1 cellular context compared by ENCODE assay signal in genomic region chr14:92039720-92040430, GRCh38.
A peak's percentile ranks its signal among the peaks of the same experiment; 100 is the strongest.
TF ChIP-seq lines count a peak whose summit lies in the region.

Gene TRIP11 (minus strand): TSS chr14:92040059. CDS start chr14:92039685, 374 bp downstream.

TF ChIP-seq in HepG2, 621 proteins besides CTCF, POLR2A, EP300 and RAD21 (continued from another document):
- TF ChIP-seq ZBTB4 (CRISPR knock-in tag; IDR thresholded peaks at IDR 0.05; ENCODE audit: borderline replicate concordance) (peak; percentile 92; the same call in 1 of the 2 replicates), ZNF142 (CRISPR knock-in tag; IDR thresholded peaks at IDR 0.05) (peak; percentile 45; the same call in 1 of the 2 replicates), ZFP36 (IDR thresholded peaks at IDR 0.05; ENCODE audit: borderline replicate concordance, low read depth, low read length, partially characterized antibody) (no peak), ZNF260 (CRISPR knock-in tag; IDR thresholded peaks at IDR 0.05; ENCODE audit: borderline replicate concordance, low read depth) (no peak), BRD4 (CRISPR knock-in tag; IDR thresholded peaks at IDR 0.05) (peak; percentile 81)
